10 cellular contexts compared by ENCODE assay signal in genomic region chr11:128523616-128524015, GRCh38.
DNase-seq lines count a peak whose midpoint lies in the region; ATAC-seq, FAIRE-seq and TF ChIP-seq lines count a peak whose summit lies in the region.
"Had no signal": no experiment of that assay in that cellular context is flagged by ENCODE, and none has a peak within 500 bp of the region (broad histone marks: within the 10 kb centered on the region; RNA-seq: fewer than 3 reads in every experiment).

No MANE protein-coding gene starts in this region.

- no peaks in the 10 kb centered on the region for H3K27me3 Mint-ChIP-seq in CD4-positive, alpha-beta T cell
- peaks cover 95% of the 10 kb centered on the region for H3K27me3 Mint-ChIP-seq in neural crest cell (ENCODE audit: low read depth)

- no peak for TF ChIP-seq CTCF in CD4-positive, alpha-beta T cell (IDR thresholded peaks at IDR 0.05)
- no peak for TF ChIP-seq CTCF in OCI-LY3 (IDR thresholded peaks at IDR 0.05; ENCODE audit: low read depth, low read length)
- no peak for TF ChIP-seq CTCF in dorsolateral prefrontal cortex (IDR thresholded peaks at IDR 0.05 in 54 of 56, conservative IDR thresholded peaks at IDR 0.05 in 2 of 56; ENCODE audit: low read depth in 1 of 56, partially characterized antibody in 56 of 56)
- no peak for TF ChIP-seq CTCF in neural crest cell (conservative IDR thresholded peaks at IDR 0.05)

- FAIRE-seq in small intestine (lab: Jason Lieb, UNC): no peak
- FAIRE-seq in H54 (lab: Jason Lieb, UNC): no peak

- intact Hi-C loops in CD4-positive, alpha-beta T cell (cut with DNase I, micrococcal nuclease): loop anchor here in 1 of 2 experiments (2.0 to 10.0 kb wide), 6 partner anchors 21 to 326 kb away; no protein-coding TSS in a partner anchor
- intact Hi-C loops in dorsolateral prefrontal cortex (cut with DNase I): loop anchor here (5.0 kb wide), 1 partner anchor 71 kb away; no protein-coding TSS in a partner anchor

- peak overlapping the region; percentile 99 for H3K4me2 ChIP-seq in OCI-LY3 (ENCODE audit: low read length)

- H3K9ac ChIP-seq in OCI-LY3 (ENCODE audit: low read length): no peak overlapping the region

- H3K4me1 Mint-ChIP-seq in CD4-positive, alpha-beta T cell (ENCODE audit: low read depth): peaks cover 60% of the 10 kb centered on the region
- H3K4me1 Mint-ChIP-seq in neural crest cell: peaks cover 78% of the 10 kb centered on the region

- peak overlapping the region; percentile 91; the same call in 1 of the 2 replicates for H3K4me3 ChIP-seq in OCI-LY3 (ENCODE audit: low read length)
- peak overlapping the region in 9 of 59 donors; percentile 8 to 90 (median 79) for H3K4me3 ChIP-seq in dorsolateral prefrontal cortex
- no peak overlapping the region for H3K4me3 ChIP-seq in small intestine (ENCODE audit: low read depth in 1 of 2, low read length in 2 of 2)

- H3K4me3 Mint-ChIP-seq in CD4-positive, alpha-beta T cell: peak overlapping the region; percentile 93
- H3K4me3 Mint-ChIP-seq in neural crest cell: peak overlapping the region; percentile 27

- POLR2A ChIA-PET in CD4-positive, alpha-beta T cell (lab: Charles Lee): interaction anchor here (0.5 to 24.0 kb wide), 23 partner anchors 19 to 307 kb away, joined by 3 to 530 read pairs (median 6); no protein-coding TSS in a partner anchor

- peak overlapping the region; percentile 96 for H3K27ac ChIP-seq in CD4-positive, alpha-beta T cell (ENCODE audit: low read depth, low read length)
- H3K27ac ChIP-seq in OCI-LY3 (ENCODE audit: low read length) (no peak overlapping the region), dorsolateral prefrontal cortex (peak overlapping the region in 51 of 59 donors; percentile 14 to 97 (median 91)), small intestine (ENCODE audit: low read depth in 1 of 2, low read length in 1 of 2) (peak overlapping the region in 1 of 2 donors; percentile 80)

- H3K79me2 ChIP-seq in OCI-LY3 (ENCODE audit: low read length): peaks cover 35% of the 10 kb centered on the region

- no peak for TF ChIP-seq POLR2A in H54 (IDR thresholded peaks at IDR 0.05; ENCODE audit: low read depth, low read length)

- H2AFZ ChIP-seq in OCI-LY3 (ENCODE audit: low read depth, low read length): 0 out of 2 replicates have a peak overlapping the region, but pooled peaks have one; percentile 7

- no peak for ATAC-seq in CD4-positive, alpha-beta T cell (ENCODE audit: poor library complexity)
- ATAC-seq in GM19397 (IDR thresholded peaks at IDR 0.05; ENCODE audit: unreplicated experiment): no peak

- H3K36me3 Mint-ChIP-seq in CD4-positive, alpha-beta T cell (ENCODE audit: low read depth): peaks cover 47% of the 10 kb centered on the region
- H3K36me3 Mint-ChIP-seq in neural crest cell (ENCODE audit: low read depth): no peaks in the 10 kb centered on the region

- H3K4me1 ChIP-seq in OCI-LY3 (ENCODE audit: low read length) (peaks cover 38% of the 10 kb centered on the region), small intestine (ENCODE audit: control insufficient read depth in 2 of 2, insufficient read depth in 1 of 2, low read depth in 1 of 2, low read length in 1 of 2) (peaks cover 0 to 8% of the 10 kb centered on the region in 2 donors)
- H3K4me1 ChIP-seq: prostate gland had no signal

- H3K27me3 ChIP-seq in CD4-positive, alpha-beta T cell (ENCODE audit: control insufficient read depth, insufficient read depth, low read length): no peaks in the 10 kb centered on the region
- no peaks in the 10 kb centered on the region for H3K27me3 ChIP-seq in OCI-LY3 (ENCODE audit: low read depth, low read length)
- peaks cover 0 to 3% (median 0%) of the 10 kb centered on the region in 45 donors for H3K27me3 ChIP-seq in dorsolateral prefrontal cortex
- no peaks in the 10 kb centered on the region for H3K27me3 ChIP-seq in small intestine (ENCODE audit: control insufficient read depth in 2 of 2, insufficient read depth in 2 of 2, low read length in 2 of 2)

- H4K20me1 ChIP-seq in OCI-LY3 (ENCODE audit: insufficient read depth, low read length): peaks cover 21% of the 10 kb centered on the region

- H3K9me3 ChIP-seq in CD4-positive, alpha-beta T cell (ENCODE audit: control insufficient read depth, low read length): no peaks in the 10 kb centered on the region
- H3K9me3 ChIP-seq in OCI-LY3 (ENCODE audit: insufficient read depth, low read length): no peaks in the 10 kb centered on the region
- H3K9me3 ChIP-seq in small intestine (ENCODE audit: control insufficient read depth, low read depth): no peaks in the 10 kb centered on the region
- H3K9me3 ChIP-seq: prostate gland had no signal

- H3K36me3 ChIP-seq in OCI-LY3 (replicated peaks; ENCODE audit: low read depth, low read length) (peaks cover 12% of the 10 kb centered on the region), small intestine (ENCODE audit: control insufficient read depth in 2 of 2, insufficient read depth in 2 of 2, low read length in 2 of 2) (no peaks in the 10 kb centered on the region)
- H3K36me3 ChIP-seq: prostate gland had no signal

- peak overlapping the region; percentile 99 for H3K27ac Mint-ChIP-seq in CD4-positive, alpha-beta T cell
- no peak overlapping the region for H3K27ac Mint-ChIP-seq in neural crest cell (ENCODE audit: unreplicated experiment)

- DNase-seq in CD4-positive, alpha-beta T cell: no peak
- DNase-seq in dorsolateral prefrontal cortex (no peak), neural crest cell (ENCODE audit: low read depth, low spot score) (no peak), small intestine (no peak), DMS 273 (lab: John Stamatoyannopoulos, UW; ENCODE audit: unreplicated experiment) (no peak), H54 (ENCODE audit: insufficient read length, low spot score) (no peak)
- DNase-seq: amygdala had no signal

- WGBS in small intestine, 3 donors: 43 to 63% (median 54%) methylated on average over 2 of the region's 2 CpGs

- CTCF ChIA-PET in CD4-positive, alpha-beta T cell (lab: Charles Lee): interaction anchor here (1.0 to 1.5 kb wide), 5 partner anchors 18 to 351 kb away, joined by 3 to 7 read pairs (median 4); no protein-coding TSS in a partner anchor

- H3K9me3 Mint-ChIP-seq in CD4-positive, alpha-beta T cell: no peaks in the 10 kb centered on the region
- no peaks in the 10 kb centered on the region for H3K9me3 Mint-ChIP-seq in neural crest cell
